In the genomic region with DNA sequence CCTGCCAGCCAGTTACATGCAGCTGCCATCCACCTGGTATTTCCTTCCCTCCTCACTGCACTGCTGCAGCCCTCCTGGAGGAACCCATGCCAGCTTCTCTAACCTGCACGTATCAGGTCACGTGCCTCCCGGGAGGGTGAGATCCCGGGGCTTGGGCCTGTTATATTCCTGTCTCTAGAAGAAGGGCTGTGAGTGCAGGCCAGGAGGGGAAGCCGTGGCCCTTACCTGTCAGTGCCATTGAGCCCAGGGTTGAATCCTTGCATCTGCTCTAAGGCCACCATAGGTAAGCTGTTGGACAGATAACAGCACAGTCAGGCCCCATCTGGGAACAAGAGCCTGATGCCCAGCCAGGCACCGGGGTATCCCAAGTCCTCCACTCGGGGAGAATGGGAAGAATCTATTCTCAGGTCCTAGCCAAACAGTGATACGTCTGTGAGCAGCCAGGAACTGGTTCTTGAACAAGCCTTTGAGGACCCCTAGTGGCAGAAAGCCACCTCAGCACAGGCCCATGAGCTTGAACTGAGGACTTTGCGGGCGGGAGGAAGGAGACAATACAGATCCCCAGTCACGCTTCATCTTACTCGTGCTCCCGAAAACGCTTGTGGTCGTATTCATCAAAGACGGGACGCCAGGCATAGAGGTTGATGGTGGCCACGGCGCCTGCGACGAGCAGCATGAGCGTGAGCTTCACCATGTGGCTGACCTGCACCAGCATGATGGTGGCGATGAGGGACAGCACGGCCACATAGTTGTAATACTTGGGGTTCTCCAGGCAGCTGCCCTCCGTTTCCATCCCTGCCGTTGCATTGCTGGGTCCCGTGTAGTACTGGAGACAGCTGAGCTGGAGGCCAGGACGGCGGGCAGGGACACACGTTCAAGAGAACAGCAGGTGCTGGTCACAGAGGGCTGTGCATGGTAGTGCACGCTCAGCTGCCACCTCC, we compare ENCODE assay signal across 8 cellular contexts. TPM values are rescaled to one million over a fixed set of nuclear protein-coding genes. Genes with fewer than 3 reads are reported as not detected.
DNase-seq lines count a peak whose midpoint lies in the region; ATAC-seq and TF ChIP-seq lines count a peak whose summit lies in the region.

No MANE protein-coding gene starts in this region.

- 42 to 48% methylated on average over 18 to 31 of the region's 31 CpGs for WGBS in testis, 2 donors

- intact Hi-C loops in testis (cut with DNase I; ENCODE audit: low total_unique reads): loop anchor here (5.0 kb wide), 1 partner anchor 415 kb away; no protein-coding TSS in a partner anchor

- H3K4me1 ChIP-seq in RWPE2 (ENCODE audit: insufficient read depth, poor library complexity, severe bottlenecking) (peaks cover 7% of the 10 kb centered on the region), foreskin keratinocyte (no peaks in the 10 kb centered on the region), testis (peaks cover 5% of the 10 kb centered on the region)

- H3K27ac ChIP-seq in RWPE2 (ENCODE audit: poor library complexity, severe bottlenecking): peak overlapping the region; percentile 35
- no peak overlapping the region for H3K27ac ChIP-seq in foreskin keratinocyte
- H3K27ac ChIP-seq in testis: no peak overlapping the region

- H3K4me3 ChIP-seq in LNCaP clone FGC (ENCODE audit: low read depth, low read length): no peak overlapping the region
- H3K4me3 ChIP-seq in RWPE2 (ENCODE audit: severe bottlenecking): no peak overlapping the region
- no peak overlapping the region for H3K4me3 ChIP-seq in testis

- peaks cover 33% of the 10 kb centered on the region for H3K36me3 ChIP-seq in RWPE2 (ENCODE audit: low read depth)
- no peaks in the 10 kb centered on the region for H3K36me3 ChIP-seq in testis (ENCODE audit: low read depth, missing control alignments)

- ATAC-seq in GM21515 (IDR thresholded peaks at IDR 0.05; ENCODE audit: unreplicated experiment) (peak; percentile 62), RWPE2 (ENCODE audit: low read depth) (peak; percentile 85), foreskin keratinocyte (peak; percentile 88)

- H3K9me3 ChIP-seq in RWPE2 (ENCODE audit: severe bottlenecking) (no peaks in the 10 kb centered on the region), testis (no peaks in the 10 kb centered on the region)

- no peak for TF ChIP-seq POLR2A in testis (IDR thresholded peaks at IDR 0.05)

- H3K27me3 ChIP-seq in RWPE2 (ENCODE audit: insufficient read depth, poor library complexity, severe bottlenecking): no peaks in the 10 kb centered on the region
- H3K27me3 ChIP-seq in foreskin keratinocyte: no peaks in the 10 kb centered on the region
- H3K27me3 ChIP-seq in testis: no peaks in the 10 kb centered on the region

- TF ChIP-seq CTCF in LNCaP clone FGC (IDR thresholded peaks at IDR 0.05; ENCODE audit: control insufficient read depth, extremely low read depth, insufficient read depth): peak; percentile 86
- peak; percentile 85 for TF ChIP-seq CTCF in RWPE2 (IDR thresholded peaks at IDR 0.05; ENCODE audit: poor library complexity, severe bottlenecking)
- TF ChIP-seq CTCF in foreskin keratinocyte (conservative IDR thresholded peaks at IDR 0.05): peak; percentile 84
- TF ChIP-seq CTCF in testis (IDR thresholded peaks at IDR 0.05): peak; percentile 72 to 91 (median 80)

- DNase-seq in D341Med (ENCODE audit: low spot score) (peak; percentile 84), LNCaP clone FGC (ENCODE audit: low read depth) (peak; percentile 68), RWPE2 (ENCODE audit: low spot score) (no peak), foreskin keratinocyte (peak; percentile 21 to 52), occipital lobe (lab: John Stamatoyannopoulos, UW) (peak; percentile 73), testis (peak; percentile 94)
- peak; percentile 45 for DNase-seq in activated T-helper 9 cell treated with anti-CD3 and anti-CD28 coated beads, Interleukin-2, amount 50 U/mL, for 16 hours (ENCODE audit: low read depth)

RNA-seq across cellular contexts. Expression of a gene that starts 34.4 kb away (rescaled TPM):
- total RNA-seq in foreskin keratinocyte: 29.8 and 31.2 TPM in 2 replicates
- polyA plus RNA-seq in foreskin keratinocyte: 16.9 and 21.7 TPM in 2 replicates
- total RNA-seq in occipital lobe: 9.7 TPM
- total RNA-seq in testis: 10 to 100 TPM; 27.1 to 32.8 TPM
- 41.2 TPM for polyA plus RNA-seq in testis (ENCODE audit: insufficient read depth, low read depth, low replicate concordance)

RNA-seq across cellular contexts. Expression of a gene that starts 34.4 kb away (rescaled TPM):
- 17.6 and 17.8 TPM in 2 replicates for total RNA-seq in foreskin keratinocyte
- 34.6 and 35.4 TPM in 2 replicates for polyA plus RNA-seq in foreskin keratinocyte
- total RNA-seq in occipital lobe: 31.5 TPM
- 10 to 100 TPM; 60.4 to 61.3 TPM for total RNA-seq in testis
- 122 TPM for polyA plus RNA-seq in testis (ENCODE audit: insufficient read depth, low read depth, low replicate concordance)
